18 cellular contexts compared by ENCODE assay signal in the genomic region with DNA sequence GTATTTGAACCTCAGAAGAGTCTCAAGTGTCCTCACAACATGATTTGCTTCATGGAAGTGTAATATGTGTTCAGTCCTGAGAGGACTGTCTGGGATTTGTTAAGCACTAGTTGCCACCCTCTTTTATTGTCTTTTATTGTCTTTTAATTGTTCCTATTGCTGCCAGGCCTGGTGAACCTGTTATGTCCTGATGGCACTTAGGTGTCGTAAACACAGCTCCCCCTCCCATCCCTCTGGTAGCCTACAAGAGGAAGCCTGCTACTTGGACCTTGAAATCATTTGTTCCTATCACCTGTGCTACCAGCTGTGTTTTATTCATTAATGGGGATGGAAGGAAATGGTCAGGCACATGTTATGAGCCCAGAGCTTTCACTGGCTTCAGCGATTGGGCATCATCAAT.
"Had no signal": no experiment of that assay in that cellular context is flagged by ENCODE, and none has a peak within 500 bp of the region (broad histone marks: within the 10 kb centered on the region; RNA-seq: fewer than 3 reads in every experiment).

No MANE protein-coding gene starts in this region.

- H3K27me3 ChIP-seq: gastrocnemius medialis, heart left ventricle, left lung, vagina had no signal

- H3K4me3 ChIP-seq: gastrocnemius medialis, heart left ventricle, left lung, vagina had no signal

- H3K4me1 Mint-ChIP-seq: brain, mesothelial cell of epicardium had no signal

- ATAC-seq: activated CD8-positive, alpha-beta T cell treated with anti-CD3 and anti-CD28 coated beads for 36 hours; gastrocnemius medialis; heart left ventricle; left lung had no signal

- DNase-seq: activated B cell treated with CpG ODN at 0.5 μM for 24 hours; activated CD4-positive, alpha-beta T cell treated with anti-CD3 and anti-CD28 coated beads for 4 hours; activated CD8-positive, alpha-beta T cell treated with anti-CD3 and anti-CD28 coated beads for 36 hours; activated naive CD4-positive, alpha-beta T cell treated with anti-CD3 and anti-CD28 coated beads for 36 hours; activated T-cell treated with anti-CD3 and anti-CD28 coated beads, Interleukin-2, amount 50 U/mL, for 1 hour; central memory CD4-positive, alpha-beta T cell; gastrocnemius medialis; heart left ventricle; kidney; left lung; occipital lobe; stimulated activated CD4-positive, alpha-beta T cell treated with anti-CD3 and anti-CD28 coated beads, Interleukin-2, amount 100 ng/mL, for 24 hours; T-helper 9 cell; trophoblast cell had no signal

- H3K36me3 ChIP-seq: gastrocnemius medialis, vagina had no signal

- H3K9me3 ChIP-seq: gastrocnemius medialis, left lung, vagina had no signal

- H3K4me1 ChIP-seq: gastrocnemius medialis, heart left ventricle, left lung, vagina had no signal

- H3K4me3 Mint-ChIP-seq: activated B cell treated with CpG ODN at 0.5 μM for 24 hours; activated CD8-positive, alpha-beta T cell treated with anti-CD3 and anti-CD28 coated beads for 36 hours; activated naive CD4-positive, alpha-beta T cell treated with anti-CD3 and anti-CD28 coated beads for 36 hours; brain; mesothelial cell of epicardium; stimulated activated naive CD8-positive, alpha-beta T cell treated with anti-CD3 and anti-CD28 coated beads, Interleukin-15, Interleukin-2, amounts not matched to agents 100 ng/mL and 50 ng/mL, for 24 hours had no signal

- H3K27ac Mint-ChIP-seq: activated B cell treated with CpG ODN at 0.5 μM for 24 hours; activated CD8-positive, alpha-beta T cell treated with anti-CD3 and anti-CD28 coated beads for 36 hours; activated naive CD4-positive, alpha-beta T cell treated with anti-CD3 and anti-CD28 coated beads for 36 hours; mesothelial cell of epicardium; stimulated activated naive CD8-positive, alpha-beta T cell treated with anti-CD3 and anti-CD28 coated beads, Interleukin-15, Interleukin-2, amounts not matched to agents 100 ng/mL and 50 ng/mL, for 24 hours had no signal

- H3K27me3 Mint-ChIP-seq: activated B cell treated with CpG ODN at 0.5 μM for 24 hours; activated CD8-positive, alpha-beta T cell treated with anti-CD3 and anti-CD28 coated beads for 36 hours; brain; stimulated activated naive CD8-positive, alpha-beta T cell treated with anti-CD3 and anti-CD28 coated beads, Interleukin-15, Interleukin-2, amounts not matched to agents 100 ng/mL and 50 ng/mL, for 24 hours had no signal

- H3K27ac ChIP-seq: gastrocnemius medialis, heart left ventricle, left lung, vagina had no signal

- H3K9me3 Mint-ChIP-seq: stimulated activated naive CD8-positive, alpha-beta T cell treated with anti-CD3 and anti-CD28 coated beads, Interleukin-15, Interleukin-2, amounts not matched to agents 100 ng/mL and 50 ng/mL, for 24 hours had no signal
